In genomic region chr4:55238407-55238806, GRCh38 we compare ENCODE assay signal across 22 cellular contexts.
"Had no signal": no experiment of that assay in that cellular context is flagged by ENCODE, and none has a peak within 500 bp of the region (broad histone marks: within the 10 kb centered on the region; RNA-seq: fewer than 3 reads in every experiment).

No MANE protein-coding gene starts in this region.

- H3K9me3 ChIP-seq: mucosa of descending colon had no signal

- FAIRE-seq: endothelial cell of umbilical vein, frontal cortex, islet of Langerhans, keratinocyte had no signal

- H3K79me2 ChIP-seq: hepatocyte had no signal

- H3K4me3 ChIP-seq: esophagus muscularis mucosa, gastroesophageal sphincter, heart left ventricle, hepatocyte, left lung, lower lobe of right lung, mucosa of descending colon had no signal

- H3K36me3 ChIP-seq: esophagus muscularis mucosa, gastroesophageal sphincter, heart left ventricle, left lung, lower lobe of right lung had no signal

- H3K27ac Mint-ChIP-seq: dendritic cell treated with granulocyte-macrophage colony-stimulating factor and Interleukin-4, amounts not matched to agents 40 ng/mL and 50 ng/mL, for 4 days; effector memory CD8-positive, alpha-beta T cell; mesothelial cell of epicardium; naive B cell had no signal

- H3K4me2 ChIP-seq: hepatocyte had no signal

- H3K27ac ChIP-seq: esophagus muscularis mucosa, foreskin keratinocyte, gastroesophageal sphincter, heart left ventricle, hepatocyte, left lung, lower lobe of right lung had no signal

- H3K4me1 ChIP-seq: esophagus muscularis mucosa, foreskin keratinocyte, gastroesophageal sphincter, left lung, lower lobe of right lung had no signal

- DNase-seq: cortex of kidney; effector CD8-positive, alpha-beta T cell; effector memory CD8-positive, alpha-beta T cell; foreskin keratinocyte; heart left ventricle; hypothalamus; left cardiac atrium; left lung; left ventricle myocardium superior; lower lobe of right lung; mesenchymal stem cell; mucosa of descending colon; naive B cell had no signal

- H3K4me1 Mint-ChIP-seq: naive B cell had no signal

- H3K4me3 Mint-ChIP-seq: dendritic cell treated with granulocyte-macrophage colony-stimulating factor and Interleukin-4, amounts not matched to agents 40 ng/mL and 50 ng/mL, for 4 days; effector memory CD8-positive, alpha-beta T cell; mesothelial cell of epicardium; naive B cell had no signal

- H3K27me3 ChIP-seq: esophagus muscularis mucosa, foreskin keratinocyte, gastroesophageal sphincter, heart left ventricle, hepatocyte, left lung had no signal

- ATAC-seq: effector memory CD8-positive, alpha-beta T cell; foreskin keratinocyte; gastroesophageal sphincter; heart left ventricle; left cardiac atrium; left lung; left ventricle myocardium superior; lower lobe of right lung; mucosa of descending colon had no signal

- H3K27me3 Mint-ChIP-seq: dendritic cell treated with granulocyte-macrophage colony-stimulating factor and Interleukin-4, amounts not matched to agents 40 ng/mL and 50 ng/mL, for 4 days had no signal

- H2AFZ ChIP-seq: hepatocyte had no signal
